8 cellular contexts compared by ENCODE assay signal in the genomic region with DNA sequence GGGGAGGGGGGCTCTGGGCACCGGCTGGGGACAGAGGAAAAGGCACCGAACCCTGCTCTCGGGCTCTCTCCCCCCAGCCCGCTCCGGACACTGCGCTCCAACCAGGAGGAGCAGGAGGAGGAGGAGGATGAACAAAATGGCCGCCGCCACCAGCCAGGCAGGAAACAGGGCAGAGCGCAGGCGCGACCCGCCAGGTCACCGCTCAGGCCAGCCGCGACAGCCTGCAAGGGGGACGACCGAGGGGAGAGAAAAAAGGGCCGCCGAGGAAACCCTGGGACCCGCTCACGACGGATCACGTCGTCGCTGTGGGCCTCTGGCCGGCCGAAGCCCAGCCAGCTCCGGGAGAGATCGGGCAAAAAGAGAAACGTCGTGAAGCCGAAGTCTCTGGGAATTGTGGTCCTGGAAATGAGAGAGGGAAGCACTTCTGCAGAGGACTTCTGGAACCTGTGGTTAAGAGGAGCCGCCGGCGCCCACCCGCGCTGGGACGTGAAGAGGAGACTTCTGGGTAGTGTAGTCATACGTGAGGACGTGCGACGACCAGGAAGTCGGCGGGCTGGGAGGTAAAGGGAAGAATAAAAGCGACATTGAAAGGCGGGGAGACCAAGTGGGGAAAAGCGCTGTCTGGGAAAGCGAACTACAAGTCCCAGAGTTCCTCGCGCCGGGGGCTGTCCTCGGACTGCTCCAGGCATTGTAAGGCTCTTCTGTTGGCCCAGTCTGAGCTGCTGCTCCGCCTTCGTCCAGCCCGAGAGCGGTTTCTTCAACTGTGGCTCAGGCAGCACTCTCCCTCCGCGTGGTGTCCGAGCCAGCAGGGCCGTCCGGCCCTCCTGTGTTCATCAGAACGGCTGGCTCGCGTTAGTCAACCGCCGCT.
DNase-seq lines count a peak whose midpoint lies in the region; ATAC-seq lines count a peak whose summit lies in the region.

A gene with protein sequence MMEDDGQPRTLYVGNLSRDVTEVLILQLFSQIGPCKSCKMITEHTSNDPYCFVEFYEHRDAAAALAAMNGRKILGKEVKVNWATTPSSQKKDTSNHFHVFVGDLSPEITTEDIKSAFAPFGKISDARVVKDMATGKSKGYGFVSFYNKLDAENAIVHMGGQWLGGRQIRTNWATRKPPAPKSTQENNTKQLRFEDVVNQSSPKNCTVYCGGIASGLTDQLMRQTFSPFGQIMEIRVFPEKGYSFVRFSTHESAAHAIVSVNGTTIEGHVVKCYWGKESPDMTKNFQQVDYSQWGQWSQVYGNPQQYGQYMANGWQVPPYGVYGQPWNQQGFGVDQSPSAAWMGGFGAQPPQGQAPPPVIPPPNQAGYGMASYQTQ (minus strand): TSS at position 428 of the 868 bp plus-strand sequence. CDS start 499 bp downstream, outside the sequence.

- ATAC-seq in GM19372 (IDR thresholded peaks at IDR 0.05; ENCODE audit: low read depth, unreplicated experiment) (peak; percentile 80), HG03558 (IDR thresholded peaks at IDR 0.05; ENCODE audit: extremely low read depth, unreplicated experiment) (peak; percentile 88)

- peak; percentile 86 to 100 (median 98) for DNase-seq in C1 segment of cervical spinal cord (lab: John Stamatoyannopoulos, UW)
- DNase-seq in NCI-H748 treated with DMSO at 0.1 percent for 48 hours (lab: John Stamatoyannopoulos, UW), result peak; percentile 97
- DNase-seq in activated CD4-positive, alpha-beta T cell treated with anti-CD3 and anti-CD28 coated beads, Interleukin-2, amount 50 U/mL, for 24 hours (ENCODE audit: low read depth in 1 of 2, low spot score in 1 of 2), result peak; percentile 73 to 94
- DNase-seq in dedifferentiated amniotic fluid mesenchymal stem cell (ENCODE audit: extremely low spot score), result peak; percentile 100
- peak; percentile 100 for DNase-seq in left kidney (ENCODE audit: low read depth, low spot score)
- peak; percentile 92 for DNase-seq in stimulated activated CD4-positive, alpha-beta T cell treated with anti-CD3 and anti-CD28 coated beads, Interleukin-2, amount 100 ng/mL, for 24 hours

Comparison
In these comparisons a context has a peak if more than half of its experiments do, and no peak if none do; other contexts are left out.
1. Peak in every context shown above with its lines: DNase-seq and ATAC-seq.